ENCODE assay signal across 22 cellular contexts in the genomic region with DNA sequence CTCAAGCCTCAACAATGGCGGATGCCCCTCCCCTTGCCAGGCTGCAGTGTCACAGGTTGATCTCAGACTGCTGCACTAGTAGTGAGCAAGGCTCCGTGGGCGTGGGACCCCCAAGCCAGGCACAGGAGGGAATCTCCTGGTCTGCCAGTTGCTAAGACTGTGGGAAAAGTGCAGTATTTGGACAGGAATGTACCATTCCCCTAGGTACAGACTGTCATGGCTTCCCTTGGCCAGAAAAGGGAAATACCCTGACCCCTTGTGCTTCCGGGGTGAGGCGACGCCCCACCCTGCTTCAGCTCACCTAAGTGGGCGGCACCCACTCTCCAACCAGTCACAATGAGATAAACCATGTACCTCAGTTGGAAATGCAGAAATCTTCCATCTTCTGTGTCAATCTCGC.
"Had no signal": no experiment of that assay in that cellular context is flagged by ENCODE, and none has a peak within 500 bp of the region (broad histone marks: within the 10 kb centered on the region; RNA-seq: fewer than 3 reads in every experiment).

No MANE protein-coding gene starts in this region.

- H3K27ac ChIP-seq: KMS-11, RWPE1 had no signal

- ATAC-seq: Panc1, PC-3, T-cell had no signal

- H3K9me3 ChIP-seq: SK-N-SH had no signal

- H3K9me2 ChIP-seq: SK-N-SH had no signal

- DNase-seq: IMR-90, Kasumi-1, MM.1S, NCI-H1092 treated with DMSO at 0.1 percent for 48 hours, NCI-H1436, NCI-H187, NCI-H2029, NCI-H2081 treated with DMSO at 0.1 percent for 48 hours, NCI-H2171, NCI-H226, NCI-H446, NCI-H510A, NCI-H524 treated with DMSO at 0.1 percent for 48 hours, NCI-H774, PC-3, SHP77, SK-N-SH, SW 1271 had no signal

- H3K4me2 ChIP-seq: KMS-11, SK-N-SH had no signal

- H3K9ac ChIP-seq: KMS-11, SK-N-SH had no signal
